ENCODE assay signal across 8 cellular contexts in the genomic region with DNA sequence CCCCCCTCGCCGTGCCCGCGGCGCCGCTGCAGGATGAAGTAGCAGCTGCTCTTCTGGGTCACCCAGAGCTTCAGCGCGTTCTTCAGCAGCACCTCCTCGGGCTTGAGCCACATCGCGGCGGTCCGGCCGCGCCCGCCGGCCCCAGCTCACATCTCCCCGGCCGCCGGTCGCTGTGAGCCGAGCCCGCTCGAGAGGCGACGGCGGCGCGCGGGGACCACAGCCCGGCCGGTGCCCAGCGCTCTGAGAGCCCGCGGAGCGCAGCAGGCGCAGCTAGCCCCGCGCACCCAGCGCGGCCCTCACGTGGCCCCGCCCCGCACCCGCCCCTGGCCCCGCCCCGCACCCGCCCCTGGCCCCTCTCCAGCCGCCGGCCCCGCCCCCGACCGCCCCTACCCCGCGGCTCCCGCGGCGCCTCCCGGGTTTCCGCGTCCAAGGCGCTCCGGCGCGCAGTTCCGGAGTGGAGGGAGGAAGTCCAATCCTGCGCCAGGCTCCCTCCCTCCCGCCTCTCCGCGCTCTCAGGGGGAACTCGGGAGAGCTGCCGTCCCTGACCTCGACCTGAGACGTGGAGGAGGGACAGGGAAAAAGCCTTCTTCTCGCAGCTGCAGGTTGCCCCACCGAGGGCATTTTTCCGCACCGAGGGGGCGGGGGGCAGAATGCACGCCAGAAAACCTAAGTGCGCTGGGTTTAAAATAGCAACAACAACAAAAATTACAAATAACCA. TPM values are rescaled to one million over a fixed set of nuclear protein-coding genes. Genes with fewer than 3 reads are reported as not detected.
DNase-seq lines count a peak whose midpoint lies in the region; ATAC-seq, FAIRE-seq and TF ChIP-seq lines count a peak whose summit lies in the region.

A gene (minus strand): TSS at position 242 of the 718 bp plus-strand sequence. CDS start 129 bp downstream, at position 113.

- no peak for FAIRE-seq in A549 (lab: Jason Lieb, UNC)

- H3K4me1 ChIP-seq in A549 (peaks cover 42% of the 10 kb centered on the region), left lung (peaks cover 8 to 56% of the 10 kb centered on the region in 2 donors)

- H3K4me3 ChIP-seq in A549 (peak within 1 kb of the TSS; percentile 85), left lung (peak within 1 kb of the TSS; percentile 59 to 78)

- H3K27me3 ChIP-seq in left lung = no peaks in the 10 kb centered on the region

- peak; percentile 80 to 82 for DNase-seq in A549 (ENCODE audit: low read depth in 1 of 2, low spot score in 1 of 2)
- DNase-seq in NCI-H446 (lab: John Stamatoyannopoulos, UW) = peak; percentile 3 to 89
- DNase-seq in activated CD4-positive, alpha-beta T cell treated with anti-CD3 and anti-CD28 coated beads, Interleukin-2, amount 50 U/mL, for 4 hours = peak; percentile 37 to 45
- DNase-seq in dermis blood vessel endothelial cell = peak; percentile 88
- peak; percentile 92 to 98 for DNase-seq in left lung
- DNase-seq in stimulated activated CD4-positive, alpha-beta T cell treated with anti-CD3 and anti-CD28 coated beads, Interleukin-2, amount 100 ng/mL, for 24 hours = peak; percentile 65 to 79

- intact Hi-C loops in left lung (cut with DNase I) = loop anchor here in 1 of 2 donors (10.0 kb wide), 1 partner anchor 116 kb away; no protein-coding TSS in a partner anchor

- POLR2A ChIA-PET in A549 (lab: Yijun Ruan, JAX) = interaction anchor here (0.6 to 5.0 kb wide), 14 partner anchors 9 to 148 kb away, joined by 3 to 26 read pairs (median 5); a partner anchor contains a TSS

- peak in 1 of 2 experiments; percentile 18; a peak in 2 of 5 replicates for TF ChIP-seq RAD21 in A549 (conservative IDR thresholded peaks at IDR 0.05 in 1 of 2, IDR thresholded peaks at IDR 0.05 in 1 of 2)

- CTCF ChIA-PET in A549 (lab: Yijun Ruan, JAX) = interaction anchor here (0.8 to 7.5 kb wide), 21 partner anchors 11 to 183 kb away, joined by 3 to 136 read pairs (median 7); no protein-coding TSS in a partner anchor

- TF ChIP-seq CTCF in A549 (IDR thresholded peaks at IDR 0.05) (no peak), left lung (IDR thresholded peaks at IDR 0.05) (no peak)

- H3K4me2 ChIP-seq in A549 = peak within 1 kb of the TSS; percentile 89

- under 1% methylated on average over 6 of the region's 81 CpGs for WGBS in A549 (ENCODE audit: missing lambda C conversion rate)

- ATAC-seq in A549 (peak; percentile 81 to 83), GM18520 (IDR thresholded peaks at IDR 0.05; ENCODE audit: unreplicated experiment) (peak; percentile 50), HG03066 (IDR thresholded peaks at IDR 0.05; ENCODE audit: low read depth, unreplicated experiment) (peak; percentile 68), left lung (peak; percentile 88)

- H3K9me3 ChIP-seq in A549 (no peaks in the 10 kb centered on the region), left lung (no peaks in the 10 kb centered on the region)

- H3K27ac ChIP-seq in A549 (peak within 1 kb of the TSS; percentile 92 to 98), left lung (peak within 1 kb of the TSS; percentile 63 to 84)

- no peaks in the 10 kb centered on the region for H3K36me3 ChIP-seq in left lung

- peak; percentile 81 for TF ChIP-seq POLR2A in A549 (IDR thresholded peaks at IDR 0.05; ENCODE audit: low read length)

- TF ChIP-seq EP300 in A549 (IDR thresholded peaks at IDR 0.05) = no peak

TF ChIP-seq in A549, 52 proteins besides CTCF, POLR2A, EP300 and RAD21:
- TF ChIP-seq JUN (IDR thresholded peaks at IDR 0.05) = peak; percentile 41 to 65; a peak in 3 of 5 replicates
- TF ChIP-seq NR3C1 (IDR thresholded peaks at IDR 0.05) = no peak
- TF ChIP-seq, protein P1, sequence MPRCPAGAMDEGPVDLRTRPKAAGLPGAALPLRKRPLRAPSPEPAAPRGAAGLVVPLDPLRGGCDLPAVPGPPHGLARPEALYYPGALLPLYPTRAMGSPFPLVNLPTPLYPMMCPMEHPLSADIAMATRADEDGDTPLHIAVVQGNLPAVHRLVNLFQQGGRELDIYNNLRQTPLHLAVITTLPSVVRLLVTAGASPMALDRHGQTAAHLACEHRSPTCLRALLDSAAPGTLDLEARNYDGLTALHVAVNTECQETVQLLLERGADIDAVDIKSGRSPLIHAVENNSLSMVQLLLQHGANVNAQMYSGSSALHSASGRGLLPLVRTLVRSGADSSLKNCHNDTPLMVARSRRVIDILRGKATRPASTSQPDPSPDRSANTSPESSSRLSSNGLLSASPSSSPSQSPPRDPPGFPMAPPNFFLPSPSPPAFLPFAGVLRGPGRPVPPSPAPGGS (IDR thresholded peaks at IDR 0.05) = peak; percentile 65; the same call in 1 of the 3 replicates
- TF ChIP-seq FOXS1 (CRISPR knock-in tag; IDR thresholded peaks at IDR 0.05) = no peak
- no peak for TF ChIP-seq HOXA7 (CRISPR knock-in tag; IDR thresholded peaks at IDR 0.05)
- TF ChIP-seq, protein P2, sequence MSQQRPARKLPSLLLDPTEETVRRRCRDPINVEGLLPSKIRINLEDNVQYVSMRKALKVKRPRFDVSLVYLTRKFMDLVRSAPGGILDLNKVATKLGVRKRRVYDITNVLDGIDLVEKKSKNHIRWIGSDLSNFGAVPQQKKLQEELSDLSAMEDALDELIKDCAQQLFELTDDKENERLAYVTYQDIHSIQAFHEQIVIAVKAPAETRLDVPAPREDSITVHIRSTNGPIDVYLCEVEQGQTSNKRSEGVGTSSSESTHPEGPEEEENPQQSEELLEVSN (IDR thresholded peaks at IDR 0.05; ENCODE audit: borderline replicate concordance, low read depth) = 0 out of 2 replicates have a peak, but pooled peaks have one; percentile 17
- TF ChIP-seq MYC (IDR thresholded peaks at IDR 0.05; ENCODE audit: borderline replicate concordance, low read length) = 0 out of 2 replicates have a peak, but pooled peaks have one; percentile 16
TF ChIP-seq in A549: peak in this region for 4.

RNA-seq across cellular contexts. Expression of the gene that starts here (rescaled TPM):
- polyA plus RNA-seq in A549 (2011; rRNA removed) (107 and 119 TPM in 2 replicates), A549 (2017; fragmentation: RNase III; extraction: RNeasy Plus Mini Kit Qiagen cat#74134 plus additional on column Dnase treatment) (30.0 to 40.3 TPM (median 35.3 TPM) in 3 replicates)
- polyA plus RNA-seq in A549 (2012; cell fraction: cytosol; rRNA removed) = 46.3 and 54.9 TPM in 2 replicates
- polyA plus RNA-seq in A549 (2012; cell fraction: nucleus; rRNA removed) = 250 and 339 TPM in 2 replicates
- polyA minus RNA-seq in A549 (2011; rRNA and poly(A)+ RNA removed) = 132 and 139 TPM in 2 replicates
- total RNA-seq in dermis blood vessel endothelial cell (81.3 and 89.8 TPM in 2 replicates), left lung (10 to 100 TPM; 11.7 to 22.1 TPM)

Comparison
In these comparisons a context has a peak if more than half of its experiments do, and no peak if none do; other contexts are left out.
1. Peak in every context shown above with its lines: DNase-seq, ATAC-seq, H3K4me3 ChIP-seq and H3K27ac ChIP-seq.
2. DNase-seq: peak in every context shown above with its lines; median percentile 95 in left lung; 88 in dermis blood vessel endothelial cell; 81 in A549; 72 in stimulated activated CD4-positive, alpha-beta T cell treated with anti-CD3 and anti-CD28 coated beads, Interleukin-2, amount 100 ng/mL, for 24 hours; 46 in NCI-H446; 41 in activated CD4-positive, alpha-beta T cell treated with anti-CD3 and anti-CD28 coated beads, Interleukin-2, amount 50 U/mL, for 4 hours.